In genomic region chr4:44912980-44913379, GRCh38 we compare ENCODE assay signal across 31 cellular contexts.
"Had no signal": no experiment of that assay in that cellular context is flagged by ENCODE, and none has a peak within 500 bp of the region (broad histone marks: within the 10 kb centered on the region; RNA-seq: fewer than 3 reads in every experiment).

No MANE protein-coding gene starts in this region.

- H3K27me3 ChIP-seq: brain microvascular endothelial cell, dorsolateral prefrontal cortex, foreskin keratinocyte, gastrocnemius medialis, heart right ventricle, hepatocyte had no signal

- H3K9me3 ChIP-seq: gastrocnemius medialis, heart right ventricle had no signal

- H3K36me3 Mint-ChIP-seq: activated CD4-positive, alpha-beta memory T cell treated with anti-CD3 and anti-CD28 coated beads for 36 hours; activated CD8-positive, alpha-beta memory T cell treated with anti-CD3 and anti-CD28 coated beads, Interleukin-2, amount 10 ng/mL, durations not matched to agents 7 days and 5 days; activated naive CD4-positive, alpha-beta T cell treated with anti-CD3 and anti-CD28 coated beads, Interleukin-2, amount 10 ng/mL, durations not matched to agents 7 days and 5 days; activated naive CD8-positive, alpha-beta T cell had no signal

- H3K4me1 ChIP-seq: foreskin keratinocyte, gastrocnemius medialis, heart right ventricle had no signal

- H3K27me3 Mint-ChIP-seq: activated CD4-positive, alpha-beta memory T cell treated with anti-CD3 and anti-CD28 coated beads for 36 hours; activated CD4-positive, alpha-beta T cell treated with anti-CD3 and anti-CD28 coated beads for 36 hours; activated CD4-positive, alpha-beta T cell treated with anti-CD3 and anti-CD28 coated beads, Interleukin-2, amount 10 ng/mL, durations not matched to agents 24 days and 14 days; activated CD8-positive, alpha-beta memory T cell treated with anti-CD3 and anti-CD28 coated beads, Interleukin-2, amount 10 ng/mL, durations not matched to agents 7 days and 5 days; activated naive CD4-positive, alpha-beta T cell treated with anti-CD3 and anti-CD28 coated beads, Interleukin-2, amount 10 ng/mL, durations not matched to agents 7 days and 5 days; activated naive CD8-positive, alpha-beta T cell; central memory CD8-positive, alpha-beta T cell; dendritic cell treated with granulocyte-macrophage colony-stimulating factor and Interleukin-4, amounts not matched to agents 40 ng/mL and 50 ng/mL, for 4 days; T-helper 17 cell had no signal

- H3K4me2 ChIP-seq: hepatocyte had no signal

- H3K27ac Mint-ChIP-seq: activated CD4-positive, alpha-beta memory T cell treated with anti-CD3 and anti-CD28 coated beads for 36 hours; activated CD4-positive, alpha-beta T cell treated with anti-CD3 and anti-CD28 coated beads for 36 hours; activated CD4-positive, alpha-beta T cell treated with anti-CD3 and anti-CD28 coated beads, Interleukin-2, amount 10 ng/mL, durations not matched to agents 24 days and 14 days; activated CD8-positive, alpha-beta memory T cell treated with anti-CD3 and anti-CD28 coated beads, Interleukin-2, amount 10 ng/mL, durations not matched to agents 7 days and 5 days; activated CD8-positive, alpha-beta T cell treated with anti-CD3 and anti-CD28 coated beads, Interleukin-2, amount 10 ng/mL, durations not matched to agents 7 days and 5 days; activated naive CD4-positive, alpha-beta T cell treated with anti-CD3 and anti-CD28 coated beads, Interleukin-2, amount 10 ng/mL, durations not matched to agents 7 days and 5 days; activated naive CD8-positive, alpha-beta T cell; activated T-helper 1 cell treated with anti-CD3 and anti-CD28 coated beads, Interleukin-12 subunit alpha, Interleukin-12 subunit beta, Interleukin-2, Interleukin-4 antibody, amounts not matched to agents 30 ng/mL and 10 ng/mL and 1 ng/mL, durations not matched to agents 14 hours and 24 hours and 36 hours; activated T-helper 2 cell treated with anti-CD3 and anti-CD28 coated beads, Interferon-gamma antibody, Interleukin-2, Interleukin-4, amounts not matched to agents 10 μg/mL and 5 μg/mL and 100 μg/mL, durations not matched to agents 14 hours and 24 hours and 36 hours; dendritic cell treated with granulocyte-macrophage colony-stimulating factor and Interleukin-4, amounts not matched to agents 40 ng/mL and 50 ng/mL, for 4 days; T-helper 17 cell; T-helper 2 cell treated with Interferon-gamma antibody and Interleukin-4, amounts not matched to agents 5 μg/mL and 100 μg/mL, for 36 hours had no signal

- H3K79me2 ChIP-seq: hepatocyte had no signal

- DNase-seq: activated CD4-positive, alpha-beta memory T cell treated with anti-CD3 and anti-CD28 coated beads for 36 hours; activated CD4-positive, alpha-beta T cell treated with anti-CD3 and anti-CD28 coated beads for 36 hours; activated CD4-positive, alpha-beta T cell treated with anti-CD3 and anti-CD28 coated beads, Interleukin-2, amount 10 ng/mL, durations not matched to agents 24 days and 14 days; activated CD4-positive, CD25-positive, alpha-beta regulatory T cell; activated CD4-positive, CD25-positive, alpha-beta regulatory T cell treated with anti-CD3 and anti-CD28 coated beads, Interleukin-2, amount 50 U/mL, for 72 hours; activated CD8-positive, alpha-beta memory T cell treated with anti-CD3 and anti-CD28 coated beads, Interleukin-2, amount 10 ng/mL, durations not matched to agents 7 days and 5 days; activated CD8-positive, alpha-beta memory T cell treated with anti-CD3 and anti-CD28 coated beads, Interleukin-2, amount 50 U/mL, for 4 hours; activated CD8-positive, alpha-beta T cell treated with anti-CD3 and anti-CD28 coated beads, Interleukin-2, amount 10 ng/mL, durations not matched to agents 7 days and 5 days; activated effector memory CD4-positive, alpha-beta T cell treated with anti-CD3 and anti-CD28 coated beads, Interleukin-2, amount 50 U/mL, for 16 hours; activated naive CD4-positive, alpha-beta T cell treated with anti-CD3 and anti-CD28 coated beads, Interleukin-2, amount 10 ng/mL, durations not matched to agents 7 days and 5 days; activated T-cell treated with anti-CD3 and anti-CD28 coated beads, Interleukin-2, amount 50 U/mL, for 1 hour; activated T-cell treated with anti-CD3 and anti-CD28 coated beads, Interleukin-2, amount 50 U/mL, for 48 hours; amniotic stem cell; brain microvascular endothelial cell; dorsolateral prefrontal cortex; effector memory CD4-positive, alpha-beta T cell; endodermal cell; foreskin keratinocyte; gastrocnemius medialis; heart right ventricle; T-helper 17 cell; T1000 had no signal

- H3K4me3 Mint-ChIP-seq: activated CD4-positive, alpha-beta memory T cell treated with anti-CD3 and anti-CD28 coated beads for 36 hours; activated CD4-positive, alpha-beta T cell treated with anti-CD3 and anti-CD28 coated beads for 36 hours; activated CD4-positive, alpha-beta T cell treated with anti-CD3 and anti-CD28 coated beads, Interleukin-2, amount 10 ng/mL, durations not matched to agents 24 days and 14 days; activated CD8-positive, alpha-beta memory T cell treated with anti-CD3 and anti-CD28 coated beads, Interleukin-2, amount 10 ng/mL, durations not matched to agents 7 days and 5 days; activated CD8-positive, alpha-beta T cell treated with anti-CD3 and anti-CD28 coated beads, Interleukin-2, amount 10 ng/mL, durations not matched to agents 7 days and 5 days; activated naive CD4-positive, alpha-beta T cell treated with anti-CD3 and anti-CD28 coated beads, Interleukin-2, amount 10 ng/mL, durations not matched to agents 7 days and 5 days; activated naive CD8-positive, alpha-beta T cell; activated T-helper 1 cell treated with anti-CD3 and anti-CD28 coated beads, Interleukin-12 subunit alpha, Interleukin-12 subunit beta, Interleukin-2, Interleukin-4 antibody, amounts not matched to agents 30 ng/mL and 10 ng/mL and 1 ng/mL, durations not matched to agents 14 hours and 24 hours and 36 hours; central memory CD8-positive, alpha-beta T cell; dendritic cell treated with granulocyte-macrophage colony-stimulating factor and Interleukin-4, amounts not matched to agents 40 ng/mL and 50 ng/mL, for 4 days; endodermal cell; T-helper 17 cell; T-helper 2 cell treated with Interferon-gamma antibody and Interleukin-4, amounts not matched to agents 5 μg/mL and 100 μg/mL, for 36 hours had no signal

- H3K9me3 Mint-ChIP-seq: activated CD4-positive, alpha-beta memory T cell treated with anti-CD3 and anti-CD28 coated beads for 36 hours; activated CD4-positive, alpha-beta T cell treated with anti-CD3 and anti-CD28 coated beads, Interleukin-2, amount 10 ng/mL, durations not matched to agents 24 days and 14 days; activated naive CD4-positive, alpha-beta T cell treated with anti-CD3 and anti-CD28 coated beads, Interleukin-2, amount 10 ng/mL, durations not matched to agents 7 days and 5 days; activated T-helper 1 cell treated with anti-CD3 and anti-CD28 coated beads, Interleukin-12 subunit alpha, Interleukin-12 subunit beta, Interleukin-2, Interleukin-4 antibody, amounts not matched to agents 30 ng/mL and 10 ng/mL and 1 ng/mL, durations not matched to agents 14 hours and 24 hours and 36 hours; activated T-helper 2 cell treated with anti-CD3 and anti-CD28 coated beads, Interferon-gamma antibody, Interleukin-2, Interleukin-4, amounts not matched to agents 10 μg/mL and 5 μg/mL and 100 μg/mL, durations not matched to agents 14 hours and 24 hours and 36 hours; central memory CD8-positive, alpha-beta T cell; dendritic cell treated with granulocyte-macrophage colony-stimulating factor and Interleukin-4, amounts not matched to agents 40 ng/mL and 50 ng/mL, for 4 days; endodermal cell; T-helper 2 cell treated with Interferon-gamma antibody and Interleukin-4, amounts not matched to agents 5 μg/mL and 100 μg/mL, for 36 hours had no signal

- H2AFZ ChIP-seq: hepatocyte had no signal

- H3K4me1 Mint-ChIP-seq: activated CD4-positive, alpha-beta T cell treated with anti-CD3 and anti-CD28 coated beads for 36 hours; activated CD4-positive, alpha-beta T cell treated with anti-CD3 and anti-CD28 coated beads, Interleukin-2, amount 10 ng/mL, durations not matched to agents 24 days and 14 days; activated CD8-positive, alpha-beta memory T cell treated with anti-CD3 and anti-CD28 coated beads, Interleukin-2, amount 10 ng/mL, durations not matched to agents 7 days and 5 days; activated naive CD4-positive, alpha-beta T cell treated with anti-CD3 and anti-CD28 coated beads, Interleukin-2, amount 10 ng/mL, durations not matched to agents 7 days and 5 days; central memory CD8-positive, alpha-beta T cell; endodermal cell had no signal

- H3K36me3 ChIP-seq: brain microvascular endothelial cell, gastrocnemius medialis, heart right ventricle had no signal

- H3K4me3 ChIP-seq: coronary artery, dorsolateral prefrontal cortex, gastrocnemius medialis, heart right ventricle, hepatocyte had no signal

- ATAC-seq: activated CD4-positive, alpha-beta T cell treated with anti-CD3 and anti-CD28 coated beads for 36 hours; activated CD8-positive, alpha-beta memory T cell treated with anti-CD3 and anti-CD28 coated beads, Interleukin-2, amount 10 ng/mL, durations not matched to agents 7 days and 5 days; activated CD8-positive, alpha-beta T cell treated with anti-CD3 and anti-CD28 coated beads, Interleukin-2, amount 10 ng/mL, durations not matched to agents 7 days and 5 days; esophagus mucosa; foreskin keratinocyte; gastrocnemius medialis; heart right ventricle; T-helper 17 cell had no signal

- H3K27ac ChIP-seq: brain microvascular endothelial cell, coronary artery, dorsolateral prefrontal cortex, foreskin keratinocyte, gastrocnemius medialis, heart right ventricle, hepatocyte had no signal
